ENCODE assay signal across 8 cellular contexts in the genomic region with DNA sequence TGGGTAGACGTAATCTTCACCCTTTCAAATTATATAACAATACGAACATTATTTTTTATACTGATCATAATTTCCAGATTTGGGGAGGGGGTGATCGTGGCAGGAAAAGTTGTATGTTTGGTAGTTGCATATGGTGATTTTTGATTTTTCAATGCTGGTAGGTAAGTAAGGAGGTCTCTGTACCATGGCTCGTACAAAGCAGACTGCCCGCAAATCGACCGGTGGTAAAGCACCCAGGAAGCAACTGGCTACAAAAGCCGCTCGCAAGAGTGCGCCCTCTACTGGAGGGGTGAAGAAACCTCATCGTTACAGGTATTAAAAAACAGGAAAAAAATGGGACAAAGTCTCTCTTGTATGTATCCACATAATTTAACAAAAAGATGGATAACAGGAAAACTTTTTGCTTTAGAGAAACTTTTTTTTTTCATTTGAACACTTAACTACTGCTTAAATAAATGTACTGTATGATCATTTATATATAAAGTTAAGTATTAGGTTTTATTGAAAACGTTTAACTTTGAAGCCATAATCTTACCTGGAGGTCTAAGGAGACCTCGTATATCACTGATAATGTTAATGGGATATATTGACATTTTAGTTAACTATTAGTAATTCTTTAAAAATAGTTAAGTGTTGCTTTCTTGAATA. TPM values are rescaled to one million over a fixed set of nuclear protein-coding genes. Genes with fewer than 3 reads are reported as not detected.
A peak's percentile ranks its signal among the peaks of the same experiment; 100 is the strongest.
DNase-seq lines count a peak whose midpoint lies in the region; ATAC-seq, FAIRE-seq and TF ChIP-seq lines count a peak whose summit lies in the region.

No MANE protein-coding gene starts in this region.

- TF ChIP-seq POLR2A in GM12892 (IDR thresholded peaks at IDR 0.05; ENCODE audit: low read depth, low read length), result no peak

- H3K27ac ChIP-seq in AG04450 (ENCODE audit: low read depth, low read length) (no peak overlapping the region), PC-9 (peak overlapping the region; percentile 94), upper lobe of right lung (peak overlapping the region; percentile 99)

- peaks cover 67% of the 10 kb centered on the region for H3K79me2 ChIP-seq in PC-9 (ENCODE audit: low read depth)

- peak overlapping the region; percentile 80 for H3K4me2 ChIP-seq in PC-9

- BruUV-seq in PC-9 (replicated peaks; lab: Mats Ljungman, UMichigan), result no TSS peak

- H3K36me3 ChIP-seq in PC-9 (ENCODE audit: low read depth), result peaks cover 41% of the 10 kb centered on the region
- H3K36me3 ChIP-seq in upper lobe of right lung, result peaks cover 37% of the 10 kb centered on the region

- H3K9me3 Mint-ChIP-seq in memory B cell, result no peaks in the 10 kb centered on the region

- peaks cover 51% of the 10 kb centered on the region for H3F3A ChIP-seq in PC-9 (ENCODE audit: insufficient read depth, low read depth)

- peaks cover 40% of the 10 kb centered on the region for H3K4me1 Mint-ChIP-seq in memory B cell

- intact Hi-C loops in PC-9 (cut with micrococcal nuclease; ENCODE audit: unreplicated experiment), result loop anchor here (1.0 to 10.0 kb wide), 10 partner anchors 19 to 637 kb away; a partner anchor contains a TSS
- intact Hi-C loops in upper lobe of right lung (cut with DNase I), result loop anchor here (10.0 kb wide), 1 partner anchor 69 kb away; a partner anchor contains a TSS

- peaks cover 23% of the 10 kb centered on the region for H3K4me1 ChIP-seq in PC-9 (replicated peaks; ENCODE audit: insufficient read depth)
- H3K4me1 ChIP-seq in upper lobe of right lung, result peaks cover 47% of the 10 kb centered on the region

- peaks cover 49% of the 10 kb centered on the region for H4K20me1 ChIP-seq in PC-9 (ENCODE audit: insufficient read depth)

- POLR2A ChIA-PET in AG04450 (lab: Yijun Ruan, JAX) (interaction anchor here (0.6 to 2.2 kb wide), 5 partner anchors 19 to 64 kb away, joined by 3 to 35 read pairs (median 5); no protein-coding TSS in a partner anchor), PC-9 (lab: Charles Lee; ENCODE audit: unreplicated experiment) (interaction anchor here (0.5 to 1.1 kb wide), 6 partner anchors 9 to 1079 kb away, joined by 3 to 6 read pairs (median 4); a partner anchor contains a TSS)

- 0 out of 2 replicates have a peak overlapping the region, but pooled peaks have one; percentile 79 for H2AFZ ChIP-seq in PC-9

- no peak for FAIRE-seq in GM12892 (lab: Jason Lieb, UNC)

- no peaks in the 10 kb centered on the region for H3K27me3 Mint-ChIP-seq in memory B cell

- TF ChIP-seq CTCF in AG04450 (IDR thresholded peaks at IDR 0.05; ENCODE audit: low read depth, low read length) (peak; percentile 70), GM10266 (IDR thresholded peaks at IDR 0.05; ENCODE audit: control insufficient read depth, insufficient read depth, low read depth, missing control alignments) (peak; percentile 36), PC-9 (conservative IDR thresholded peaks at IDR 0.05) (peak; percentile 80), cardiac fibroblast (IDR thresholded peaks at IDR 0.05; ENCODE audit: low read depth, low read length) (peak; percentile 59), upper lobe of right lung (IDR thresholded peaks at IDR 0.05) (peak; percentile 69)

- ATAC-seq in memory B cell (ENCODE audit: low read depth) (no peak), upper lobe of right lung (no peak)

- CTCF ChIA-PET in AG04450 (lab: Charles Lee) (interaction anchor here (0.5 to 6.1 kb wide), 59 partner anchors 9 to 1896 kb away, joined by 3 to 104 read pairs (median 6); a partner anchor contains a TSS), PC-9 (lab: Charles Lee) (interaction anchor here (0.6 to 1.9 kb wide), 24 partner anchors 13 to 618 kb away, joined by 3 to 50 read pairs (median 5); a partner anchor contains a TSS)

- peak overlapping the region; percentile 85 for H3K4me3 ChIP-seq in AG04450 (ENCODE audit: low read depth, low read length)
- peak overlapping the region; percentile 95 for H3K4me3 ChIP-seq in PC-9
- peak overlapping the region; percentile 81 to 82 for H3K4me3 ChIP-seq in cardiac fibroblast (replicated peaks in 1 of 2; ENCODE audit: low read depth in 2 of 2, low read length in 2 of 2)
- peak overlapping the region; percentile 77 for H3K4me3 ChIP-seq in upper lobe of right lung

- H3K4me3 Mint-ChIP-seq in memory B cell, result peak overlapping the region; percentile 100

- H3K9me3 ChIP-seq in AG04450 (ENCODE audit: control insufficient read depth, insufficient read depth, low read length), result peaks cover 5% of the 10 kb centered on the region; the same call in 1 of the 2 replicates
- no peaks in the 10 kb centered on the region for H3K9me3 ChIP-seq in PC-9 (ENCODE audit: insufficient read depth, low read depth)
- H3K9me3 ChIP-seq in upper lobe of right lung, result no peaks in the 10 kb centered on the region

- no peak for DNase-seq in AG04450 (ENCODE audit: low read depth, low spot score)
- DNase-seq in GM10266 (ENCODE audit: extremely low spot score), result no peak
- peak in 1 of 2 experiments; percentile 41 for DNase-seq in PC-9
- DNase-seq in cardiac fibroblast (ENCODE audit: low read depth in 2 of 2), result peak; percentile 21 to 44
- peak in 1 of 2 donors; percentile 29 for DNase-seq in memory B cell (ENCODE audit: low spot score in 2 of 2)
- DNase-seq in upper lobe of right lung, result no peak
- no peak for DNase-seq in GM12892 (ENCODE audit: insufficient read length)
- no peak for DNase-seq in dedifferentiated amniotic fluid mesenchymal stem cell (ENCODE audit: extremely low spot score)

- no peaks in the 10 kb centered on the region for H3K9me2 ChIP-seq in PC-9 (ENCODE audit: insufficient read depth)

- H3K27ac Mint-ChIP-seq in memory B cell, result peak overlapping the region; percentile 99

- H3K36me3 Mint-ChIP-seq in memory B cell, result peaks cover 25% of the 10 kb centered on the region

- H3K27me3 ChIP-seq in AG04450 (ENCODE audit: control insufficient read depth, insufficient read depth, low read length) (no peaks in the 10 kb centered on the region), PC-9 (ENCODE audit: insufficient read depth, low read depth) (no peaks in the 10 kb centered on the region), upper lobe of right lung (no peaks in the 10 kb centered on the region)

RNA-seq across cellular contexts. Expression of a gene that starts 1.8 kb away (rescaled TPM):
- 260 and 330 TPM in 2 replicates for polyA plus RNA-seq in AG04450 (2011; rRNA removed)
- polyA minus RNA-seq in AG04450 (2011; rRNA and poly(A)+ RNA removed), result 42.3 and 55.1 TPM in 2 replicates
- total RNA-seq in PC-9 (2021) (404 and 584 TPM in 2 replicates), upper lobe of right lung (435 TPM)
- 266 TPM for polyA plus RNA-seq in GM12892 (2012; ENCODE audit: missing spikeins)

Comparison
In these comparisons a context has a peak if more than half of its experiments do, and no peak if none do; other contexts are left out.
1. DNase-seq: peak in cardiac fibroblast (2 of 2); none in AG04450 (single experiment), GM10266 (single experiment), upper lobe of right lung (single experiment), GM12892 (single experiment) and dedifferentiated amniotic fluid mesenchymal stem cell (single experiment).
2. Peak in every context shown above with its lines, with median percentiles within 50 percentile points of each other: H3K4me3 ChIP-seq and CTCF ChIP-seq.